In the genomic region with DNA sequence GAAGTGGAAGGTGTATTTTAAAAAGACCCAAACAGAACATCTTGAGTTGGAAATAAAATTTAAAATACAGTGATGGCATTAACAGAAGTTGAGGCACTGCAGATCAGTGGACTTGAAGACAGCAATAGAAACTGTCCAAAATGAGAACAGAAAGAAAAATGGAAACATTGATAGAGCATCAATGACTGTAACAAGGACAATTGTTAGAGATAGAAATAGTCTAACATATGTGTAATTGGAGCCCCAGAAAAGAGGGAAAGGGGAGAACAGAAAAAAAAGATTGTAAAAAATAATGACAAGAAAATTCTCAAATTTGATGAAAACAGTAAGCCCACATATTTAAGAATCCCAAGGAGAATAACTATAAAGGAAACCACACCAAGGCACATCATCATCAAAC, we compare ENCODE assay signal across 25 cellular contexts.
"Had no signal": no experiment of that assay in that cellular context is flagged by ENCODE, and none has a peak within 500 bp of the region (broad histone marks: within the 10 kb centered on the region; RNA-seq: fewer than 3 reads in every experiment).

No MANE protein-coding gene starts in this region.

- H3K27me3 ChIP-seq: MG63 had no signal

- DNase-seq: KBM-7, MG63, NCI-H1092, NCI-H1105 treated with DMSO at 0.1 percent for 48 hours, NCI-H1417 treated with DMSO at 0.1 percent for 48 hours, NCI-H146, NCI-H1694 treated with DMSO at 0.1 percent for 48 hours, NCI-H1930, NCI-H2081, NCI-H2107, NCI-H2171, NCI-H226, NCI-H446, NCI-H510A, NCI-H524 treated with DMSO at 0.1 percent for 48 hours, NCI-H69, NCI-H774, PC-3, SHP77, SK-N-SH, SW 1271, T-cell had no signal

- H3K9ac ChIP-seq: SK-N-SH had no signal

- ATAC-seq: Panc1, PC-3, T-cell had no signal

- H3K4me2 ChIP-seq: SK-N-SH had no signal

- H3K27ac ChIP-seq: RWPE1 had no signal

- H3K27me3 Mint-ChIP-seq: IgD-negative memory B cell, T-cell had no signal

- H3K4me3 Mint-ChIP-seq: IgD-negative memory B cell, T-cell had no signal

- H3K9me2 ChIP-seq: SK-N-SH had no signal

- H3K4me3 ChIP-seq: MG63 had no signal

- H3K27ac Mint-ChIP-seq: T-cell had no signal
